ENCODE assay signal across 25 cellular contexts in the genomic region with DNA sequence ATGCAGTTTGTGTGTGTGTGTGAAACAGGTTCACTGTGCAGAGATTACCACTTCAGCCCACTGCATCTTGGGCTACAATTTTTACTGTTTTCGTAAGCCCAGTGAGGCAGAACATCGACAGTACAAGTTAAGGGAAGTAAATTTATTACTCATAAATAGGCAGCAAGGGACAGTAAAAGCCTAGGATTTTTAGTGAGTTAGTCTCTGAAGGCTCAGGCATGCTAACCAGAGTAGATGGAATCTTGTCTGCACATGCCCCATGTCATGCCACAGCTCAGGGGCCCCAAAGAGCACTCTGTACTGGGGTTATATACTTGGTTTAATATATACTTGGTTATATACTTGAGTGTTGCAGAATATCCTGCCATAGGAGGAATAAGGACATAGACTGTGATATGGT.
DNase-seq lines count a peak whose midpoint lies in the region; ATAC-seq, FAIRE-seq and TF ChIP-seq lines count a peak whose summit lies in the region.
"Had no signal": no experiment of that assay in that cellular context is flagged by ENCODE, and none has a peak within 500 bp of the region (broad histone marks: within the 10 kb centered on the region; RNA-seq: fewer than 3 reads in every experiment).

No MANE protein-coding gene starts in this region.

- no peak overlapping the region for H2AFZ ChIP-seq in GM12878 (ENCODE audit: control insufficient read depth, low read depth, low read length)
- H2AFZ ChIP-seq in mesenchymal stem cell (ENCODE audit: low read depth, low read length), result no peak overlapping the region

- DNase-seq in GM12878 (ENCODE audit: low read depth, low spot score) (no peak), kidney glomerular epithelial cell (lab: John Stamatoyannopoulos, UW) (peak; percentile 13), mesenchymal stem cell (no peak), tibial artery (no peak), D341Med (ENCODE audit: low spot score) (no peak), DMS153 (lab: John Stamatoyannopoulos, UW) (no peak), COR-L47 (lab: John Stamatoyannopoulos, UW) (no peak)
- DNase-seq: 8988T; ACHN; AML-193; CD4-positive, alpha-beta T cell; CD8-positive, alpha-beta memory T cell; DMS 273 treated with DMSO at 0.1 percent for 48 hours; DMS53; DMS79 treated with DMSO at 0.1 percent for 48 hours; GF-D8; GOT3; HFFc6 had no signal

- POLR2A ChIA-PET in GM12878 (lab: Charles Lee), result interaction anchor here (1.0 kb wide), 1 partner anchor 17 kb away, joined by 3 read pairs; no protein-coding TSS in a partner anchor

- H2BK12ac ChIP-seq in mesenchymal stem cell (ENCODE audit: low read length in 2 of 2), result no peak overlapping the region

- no peak overlapping the region for H4K8ac ChIP-seq in mesenchymal stem cell (ENCODE audit: low read length)

- peak; percentile 25 for ATAC-seq in GM12878
- ATAC-seq: A549 had no signal

- no peaks in the 10 kb centered on the region for H3K79me1 ChIP-seq in mesenchymal stem cell (replicated peaks; ENCODE audit: low read length, poor library complexity, severe bottlenecking)

- H3K4me2 ChIP-seq in GM12878 (ENCODE audit: control insufficient read depth, insufficient read depth) (no peak overlapping the region), mesenchymal stem cell (ENCODE audit: low read length, poor library complexity, severe bottlenecking) (no peak overlapping the region)
- H3K4me2 ChIP-seq: A549 had no signal

- TF ChIP-seq CTCF in GM12878 (IDR thresholded peaks at IDR 0.05 in 2 of 3, conservative IDR thresholded peaks at IDR 0.05 in 1 of 3; ENCODE audit: control insufficient read depth in 2 of 3, extremely low read depth in 1 of 3, insufficient read depth in 1 of 3, low read depth in 3 of 3, low read length in 3 of 3), result no peak
- no peak for TF ChIP-seq CTCF in tibial artery (IDR thresholded peaks at IDR 0.05)

- H3K36me3 ChIP-seq in GM12878 (ENCODE audit: control insufficient read depth in 2 of 2, insufficient read depth in 2 of 2, low read length in 1 of 2) (no peaks in the 10 kb centered on the region), mesenchymal stem cell (ENCODE audit: control insufficient read depth in 1 of 2, insufficient read depth in 2 of 2, low read depth in 1 of 2, low read length in 2 of 2) (no peaks in the 10 kb centered on the region), tibial artery (no peaks in the 10 kb centered on the region)
- H3K36me3 ChIP-seq: BE2C; BLaER1 treated with 17β-estradiol and CSF1 and Interleukin-3, amounts not matched to agents 10 nM and 100 nM; HAP-1 had no signal

- RAD21 ChIA-PET in GM12878 (lab: Charles Lee; ENCODE audit: unreplicated experiment), result no interaction called here

- H2BK120ac ChIP-seq in mesenchymal stem cell (ENCODE audit: low read depth, low read length), result no peak overlapping the region

- no peaks in the 10 kb centered on the region; the same call in 2 of the 3 replicates for H3K9me3 ChIP-seq in GM12878 (replicated peaks; ENCODE audit: control insufficient read depth, insufficient read depth, low read length)
- H3K9me3 ChIP-seq in mesenchymal stem cell (ENCODE audit: control insufficient read depth, low read length), result peaks cover 3% of the 10 kb centered on the region
- no peaks in the 10 kb centered on the region for H3K9me3 ChIP-seq in tibial artery
- H3K9me3 ChIP-seq: A549, BE2C, HAP-1 had no signal

- no peak for FAIRE-seq in GM12878 (lab: Jason Lieb, UNC)
- FAIRE-seq: A549, D721Med, GM12892, H54 had no signal

- no peak overlapping the region for H3K14ac ChIP-seq in mesenchymal stem cell (ENCODE audit: low read length in 2 of 2)

- H3K27ac ChIP-seq in GM12878 (ENCODE audit: control insufficient read depth, insufficient read depth) (no peak overlapping the region), mesenchymal stem cell (ENCODE audit: low read length, poor library complexity, severe bottlenecking) (peak overlapping the region; percentile 65), tibial artery (no peak overlapping the region)
- H3K27ac ChIP-seq: A549; BLaER1 treated with 17β-estradiol and CSF1 and Interleukin-3, amounts not matched to agents 10 nM and 100 nM had no signal

- no peak for TF ChIP-seq POLR2A in GM12878 (IDR thresholded peaks at IDR 0.05; ENCODE audit: low read depth, low read length)

- no peak overlapping the region for H3K18ac ChIP-seq in mesenchymal stem cell (ENCODE audit: low read depth in 1 of 2, low read length in 2 of 2)

- H3K4me1 ChIP-seq in GM12878 (ENCODE audit: control insufficient read depth, insufficient read depth, low read length) (peaks cover 4% of the 10 kb centered on the region), mesenchymal stem cell (ENCODE audit: control insufficient read depth, insufficient read depth, low read depth, low read length) (peaks cover 7% of the 10 kb centered on the region), tibial artery (no peaks in the 10 kb centered on the region)
- H3K4me1 ChIP-seq: A549, BE2C, HAP-1 had no signal

- no peak for TF ChIP-seq EP300 in GM12878 (IDR thresholded peaks at IDR 0.05; ENCODE audit: borderline replicate concordance in 1 of 2, control insufficient read depth in 1 of 2, low read depth in 2 of 2, low read length in 2 of 2)

- H2AK5ac ChIP-seq in mesenchymal stem cell (ENCODE audit: low read length, severe bottlenecking), result no peak overlapping the region

- H3K27me3 ChIP-seq in GM12878 (replicated peaks in 1 of 2; ENCODE audit: control insufficient read depth in 2 of 2, insufficient read depth in 2 of 2, low read length in 1 of 2) (no peaks in the 10 kb centered on the region), mesenchymal stem cell (ENCODE audit: control insufficient read depth in 1 of 2, insufficient read depth in 1 of 2, low read length in 2 of 2) (no peaks in the 10 kb centered on the region), tibial artery (no peaks in the 10 kb centered on the region)
- H3K27me3 ChIP-seq: BE2C; BLaER1 treated with 17β-estradiol and CSF1 and Interleukin-3, amounts not matched to agents 10 nM and 100 nM had no signal

- WGBS in GM12878 (ENCODE audit: insufficient coverage, insufficient replicate concordance, low lambda C conversion rate, missing lambda C conversion rate), result 27% methylated on average over 2 of the region's 2 CpGs
- 76% methylated on average over 2 of the region's 2 CpGs for WGBS in mesenchymal stem cell

- no peak overlapping the region for H3K23ac ChIP-seq in mesenchymal stem cell (ENCODE audit: low read length in 2 of 2)

- no peaks in the 10 kb centered on the region for H4K20me1 ChIP-seq in GM12878 (ENCODE audit: control insufficient read depth, insufficient read depth)
- H4K20me1 ChIP-seq: BLaER1 treated with 17β-estradiol and CSF1 and Interleukin-3, amounts not matched to agents 10 nM and 100 nM had no signal

- no peak overlapping the region for H3K4me3 ChIP-seq in GM12878
- H3K4me3 ChIP-seq in mesenchymal stem cell (ENCODE audit: insufficient read depth in 1 of 2, low read depth in 1 of 2, low read length in 2 of 2), result no peak overlapping the region
- no peak overlapping the region for H3K4me3 ChIP-seq in tibial artery
- H3K4me3 ChIP-seq: A549; BLaER1 treated with 17β-estradiol and CSF1 and Interleukin-3, amounts not matched to agents 10 nM and 100 nM; HAP-1 had no signal

- H2BK5ac ChIP-seq in mesenchymal stem cell (ENCODE audit: low read depth, low read length, poor library complexity, severe bottlenecking), result no peak overlapping the region

- no TSS peak for BruUV-seq in GM12878 (replicated peaks; lab: Mats Ljungman, UMichigan)

- in situ Hi-C loops in GM12878 (cut with MboI), result no loop called here

- no peaks in the 10 kb centered on the region for H3K79me2 ChIP-seq in GM12878 (ENCODE audit: control insufficient read depth, insufficient read depth, low read length)

- no peak overlapping the region for H2BK15ac ChIP-seq in mesenchymal stem cell (ENCODE audit: low read depth, poor library complexity, severe bottlenecking)

- no peak for TF ChIP-seq RAD21 in GM12878 (IDR thresholded peaks at IDR 0.05; ENCODE audit: insufficient read depth, low read depth, low read length)

- intact Hi-C loops in GM12878 (cut with micrococcal nuclease; ENCODE audit: unreplicated experiment), result no loop called here
- intact Hi-C loops in tibial artery (cut with DNase I; ENCODE audit: low total_unique reads), result no loop called here

- H3K9ac ChIP-seq in GM12878 (ENCODE audit: control insufficient read depth, insufficient read depth, low read length), result no peak overlapping the region
- no peak overlapping the region for H3K9ac ChIP-seq in mesenchymal stem cell (ENCODE audit: low read length)
- H3K9ac ChIP-seq: BLaER1 treated with 17β-estradiol and CSF1 and Interleukin-3, amounts not matched to agents 10 nM and 100 nM had no signal

- H3K4ac ChIP-seq in mesenchymal stem cell (ENCODE audit: low read depth in 1 of 2, low read length in 2 of 2), result no peak overlapping the region

- no peak overlapping the region for H4K91ac ChIP-seq in mesenchymal stem cell (ENCODE audit: low read length)

- CTCF ChIA-PET in GM12878 (lab: Yijun Ruan, JAX), result no interaction called here

- SMC1A ChIA-PET in GM12878 (lab: Charles Lee; ENCODE audit: uncharacterized antibody, unreplicated experiment), result interaction anchor here (0.7 to 1.4 kb wide), 2 partner anchors 19 to 34 kb away, joined by 3 to 4 read pairs; no protein-coding TSS in a partner anchor

TF ChIP-seq in GM12878, 131 proteins besides CTCF, POLR2A, EP300 and RAD21:
- TF ChIP-seq MXI1 (IDR thresholded peaks at IDR 0.05; ENCODE audit: low read depth, low read length) (no peak), SUZ12 (IDR thresholded peaks at IDR 0.05; ENCODE audit: unreplicated experiment) (no peak), RCOR1 (conservative IDR thresholded peaks at IDR 0.05; ENCODE audit: low read depth, low read length) (no peak), RAD51 (IDR thresholded peaks at IDR 0.05) (no peak), PAX5 (IDR thresholded peaks at IDR 0.05; ENCODE audit: borderline replicate concordance, low read depth, low read length) (no peak), STAT1 (conservative IDR thresholded peaks at IDR 0.05) (no peak), EGR1 (IDR thresholded peaks at IDR 0.05; ENCODE audit: borderline replicate concordance in 1 of 2, low read depth in 2 of 2, low read length in 2 of 2) (no peak), HCFC1 (IDR thresholded peaks at IDR 0.05; ENCODE audit: low read length) (no peak), NR2C2 (IDR thresholded peaks at IDR 0.05; ENCODE audit: borderline replicate concordance, control insufficient read depth, insufficient read length, low read depth) (no peak), CBFB (IDR thresholded peaks at IDR 0.05; ENCODE audit: low read depth) (no peak)
- TF ChIP-seq, protein P1, sequence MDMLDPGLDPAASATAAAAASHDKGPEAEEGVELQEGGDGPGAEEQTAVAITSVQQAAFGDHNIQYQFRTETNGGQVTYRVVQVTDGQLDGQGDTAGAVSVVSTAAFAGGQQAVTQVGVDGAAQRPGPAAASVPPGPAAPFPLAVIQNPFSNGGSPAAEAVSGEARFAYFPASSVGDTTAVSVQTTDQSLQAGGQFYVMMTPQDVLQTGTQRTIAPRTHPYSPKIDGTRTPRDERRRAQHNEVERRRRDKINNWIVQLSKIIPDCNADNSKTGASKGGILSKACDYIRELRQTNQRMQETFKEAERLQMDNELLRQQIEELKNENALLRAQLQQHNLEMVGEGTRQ (IDR thresholded peaks at IDR 0.05; ENCODE audit: borderline replicate concordance, low read depth, low read length), result no peak
